ENCODE assay signal across 1 cellular context in the genomic region with DNA sequence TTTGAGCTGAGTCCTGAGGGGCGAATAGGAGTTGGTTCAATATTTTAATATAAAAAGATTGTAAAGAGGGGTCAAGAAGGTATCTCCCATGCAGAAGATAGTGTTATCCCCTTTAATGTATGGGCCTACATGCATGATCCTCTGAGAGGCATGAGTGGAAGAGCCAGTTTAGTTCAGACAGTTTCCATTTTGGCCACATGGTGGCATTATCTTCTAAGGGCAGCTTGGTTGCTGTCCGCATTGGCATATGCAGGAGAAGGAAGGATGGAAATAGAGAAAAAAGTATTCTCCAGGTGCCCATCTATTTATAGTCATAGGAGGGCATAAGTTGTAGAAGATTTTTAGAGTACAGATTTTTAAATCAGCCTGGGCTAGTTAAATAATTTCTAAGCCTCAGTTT.
TF ChIP-seq lines count a peak whose summit lies in the region.

No MANE protein-coding gene starts in this region.

TF ChIP-seq in H1, 55 proteins besides CTCF, POLR2A, EP300 and RAD21:
- TF ChIP-seq, protein P1, sequence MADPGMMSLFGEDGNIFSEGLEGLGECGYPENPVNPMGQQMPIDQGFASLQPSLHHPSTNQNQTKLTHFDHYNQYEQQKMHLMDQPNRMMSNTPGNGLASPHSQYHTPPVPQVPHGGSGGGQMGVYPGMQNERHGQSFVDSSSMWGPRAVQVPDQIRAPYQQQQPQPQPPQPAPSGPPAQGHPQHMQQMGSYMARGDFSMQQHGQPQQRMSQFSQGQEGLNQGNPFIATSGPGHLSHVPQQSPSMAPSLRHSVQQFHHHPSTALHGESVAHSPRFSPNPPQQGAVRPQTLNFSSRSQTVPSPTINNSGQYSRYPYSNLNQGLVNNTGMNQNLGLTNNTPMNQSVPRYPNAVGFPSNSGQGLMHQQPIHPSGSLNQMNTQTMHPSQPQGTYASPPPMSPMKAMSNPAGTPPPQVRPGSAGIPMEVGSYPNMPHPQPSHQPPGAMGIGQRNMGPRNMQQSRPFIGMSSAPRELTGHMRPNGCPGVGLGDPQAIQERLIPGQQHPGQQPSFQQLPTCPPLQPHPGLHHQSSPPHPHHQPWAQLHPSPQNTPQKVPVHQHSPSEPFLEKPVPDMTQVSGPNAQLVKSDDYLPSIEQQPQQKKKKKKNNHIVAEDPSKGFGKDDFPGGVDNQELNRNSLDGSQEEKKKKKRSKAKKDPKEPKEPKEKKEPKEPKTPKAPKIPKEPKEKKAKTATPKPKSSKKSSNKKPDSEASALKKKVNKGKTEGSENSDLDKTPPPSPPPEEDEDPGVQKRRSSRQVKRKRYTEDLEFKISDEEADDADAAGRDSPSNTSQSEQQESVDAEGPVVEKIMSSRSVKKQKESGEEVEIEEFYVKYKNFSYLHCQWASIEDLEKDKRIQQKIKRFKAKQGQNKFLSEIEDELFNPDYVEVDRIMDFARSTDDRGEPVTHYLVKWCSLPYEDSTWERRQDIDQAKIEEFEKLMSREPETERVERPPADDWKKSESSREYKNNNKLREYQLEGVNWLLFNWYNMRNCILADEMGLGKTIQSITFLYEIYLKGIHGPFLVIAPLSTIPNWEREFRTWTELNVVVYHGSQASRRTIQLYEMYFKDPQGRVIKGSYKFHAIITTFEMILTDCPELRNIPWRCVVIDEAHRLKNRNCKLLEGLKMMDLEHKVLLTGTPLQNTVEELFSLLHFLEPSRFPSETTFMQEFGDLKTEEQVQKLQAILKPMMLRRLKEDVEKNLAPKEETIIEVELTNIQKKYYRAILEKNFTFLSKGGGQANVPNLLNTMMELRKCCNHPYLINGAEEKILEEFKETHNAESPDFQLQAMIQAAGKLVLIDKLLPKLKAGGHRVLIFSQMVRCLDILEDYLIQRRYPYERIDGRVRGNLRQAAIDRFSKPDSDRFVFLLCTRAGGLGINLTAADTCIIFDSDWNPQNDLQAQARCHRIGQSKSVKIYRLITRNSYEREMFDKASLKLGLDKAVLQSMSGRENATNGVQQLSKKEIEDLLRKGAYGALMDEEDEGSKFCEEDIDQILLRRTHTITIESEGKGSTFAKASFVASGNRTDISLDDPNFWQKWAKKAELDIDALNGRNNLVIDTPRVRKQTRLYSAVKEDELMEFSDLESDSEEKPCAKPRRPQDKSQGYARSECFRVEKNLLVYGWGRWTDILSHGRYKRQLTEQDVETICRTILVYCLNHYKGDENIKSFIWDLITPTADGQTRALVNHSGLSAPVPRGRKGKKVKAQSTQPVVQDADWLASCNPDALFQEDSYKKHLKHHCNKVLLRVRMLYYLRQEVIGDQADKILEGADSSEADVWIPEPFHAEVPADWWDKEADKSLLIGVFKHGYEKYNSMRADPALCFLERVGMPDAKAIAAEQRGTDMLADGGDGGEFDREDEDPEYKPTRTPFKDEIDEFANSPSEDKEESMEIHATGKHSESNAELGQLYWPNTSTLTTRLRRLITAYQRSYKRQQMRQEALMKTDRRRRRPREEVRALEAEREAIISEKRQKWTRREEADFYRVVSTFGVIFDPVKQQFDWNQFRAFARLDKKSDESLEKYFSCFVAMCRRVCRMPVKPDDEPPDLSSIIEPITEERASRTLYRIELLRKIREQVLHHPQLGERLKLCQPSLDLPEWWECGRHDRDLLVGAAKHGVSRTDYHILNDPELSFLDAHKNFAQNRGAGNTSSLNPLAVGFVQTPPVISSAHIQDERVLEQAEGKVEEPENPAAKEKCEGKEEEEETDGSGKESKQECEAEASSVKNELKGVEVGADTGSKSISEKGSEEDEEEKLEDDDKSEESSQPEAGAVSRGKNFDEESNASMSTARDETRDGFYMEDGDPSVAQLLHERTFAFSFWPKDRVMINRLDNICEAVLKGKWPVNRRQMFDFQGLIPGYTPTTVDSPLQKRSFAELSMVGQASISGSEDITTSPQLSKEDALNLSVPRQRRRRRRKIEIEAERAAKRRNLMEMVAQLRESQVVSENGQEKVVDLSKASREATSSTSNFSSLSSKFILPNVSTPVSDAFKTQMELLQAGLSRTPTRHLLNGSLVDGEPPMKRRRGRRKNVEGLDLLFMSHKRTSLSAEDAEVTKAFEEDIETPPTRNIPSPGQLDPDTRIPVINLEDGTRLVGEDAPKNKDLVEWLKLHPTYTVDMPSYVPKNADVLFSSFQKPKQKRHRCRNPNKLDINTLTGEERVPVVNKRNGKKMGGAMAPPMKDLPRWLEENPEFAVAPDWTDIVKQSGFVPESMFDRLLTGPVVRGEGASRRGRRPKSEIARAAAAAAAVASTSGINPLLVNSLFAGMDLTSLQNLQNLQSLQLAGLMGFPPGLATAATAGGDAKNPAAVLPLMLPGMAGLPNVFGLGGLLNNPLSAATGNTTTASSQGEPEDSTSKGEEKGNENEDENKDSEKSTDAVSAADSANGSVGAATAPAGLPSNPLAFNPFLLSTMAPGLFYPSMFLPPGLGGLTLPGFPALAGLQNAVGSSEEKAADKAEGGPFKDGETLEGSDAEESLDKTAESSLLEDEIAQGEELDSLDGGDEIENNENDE (IDR thresholded peaks at IDR 0.05; ENCODE audit: insufficient replicate concordance, low read length), result no peak
- TF ChIP-seq YY1 (IDR thresholded peaks at IDR 0.05; ENCODE audit: low read depth, low read length) (0 out of 2 replicates have a peak, but pooled peaks have one; percentile 22), RBBP5 (IDR thresholded peaks at IDR 0.05; ENCODE audit: borderline replicate concordance, low read depth, low read length) (no peak)
